ENCODE assay signal across 1 cellular context in genomic region chr19:13849991-13850909, GRCh38.
TF ChIP-seq lines count a peak whose summit lies in the region.

No MANE protein-coding gene starts in this region.

TF ChIP-seq in K562, 482 proteins besides CTCF, POLR2A, EP300 and RAD21 (continues in another document):
- peak; percentile 68 for TF ChIP-seq SMAD1 (IDR thresholded peaks at IDR 0.05; ENCODE audit: low read depth, low read length, partially characterized antibody)
- TF ChIP-seq ZNF740 (CRISPR knock-in tag; IDR thresholded peaks at IDR 0.05), result no peak
- TF ChIP-seq ZNF740 (tag; IDR thresholded peaks at IDR 0.05), result 0 out of 4 replicates have a peak, but pooled peaks of 1 of the 2 experiments have one; percentile 5
- peak; percentile 6 to 26; a peak in 1 of 4 replicates for TF ChIP-seq RCOR1 (IDR thresholded peaks at IDR 0.05; ENCODE audit: borderline replicate concordance in 1 of 2, low read depth in 2 of 2, low read length in 2 of 2)
- TF ChIP-seq ARID3B (CRISPR knock-in tag; IDR thresholded peaks at IDR 0.05; ENCODE audit: borderline replicate concordance), result no peak
- no peak for TF ChIP-seq ZNF398 (CRISPR knock-in tag; IDR thresholded peaks at IDR 0.05)
- peak; percentile 19 for TF ChIP-seq KDM5B (IDR thresholded peaks at IDR 0.05; ENCODE audit: insufficient replicate concordance, low read depth, low read length)
- no peak for TF ChIP-seq HDAC1 (IDR thresholded peaks at IDR 0.05)
- TF ChIP-seq RBBP5 (IDR thresholded peaks at IDR 0.05; ENCODE audit: borderline replicate concordance, insufficient read depth, low read length, poor library complexity, severe bottlenecking), result peak; percentile 62
- TF ChIP-seq NRF1 (conservative IDR thresholded peaks at IDR 0.05 in 1 of 2, IDR thresholded peaks at IDR 0.05 in 1 of 2), result peak; percentile 70 to 76
- no peak for TF ChIP-seq ATF1 (CRISPR knock-in tag; IDR thresholded peaks at IDR 0.05)
- TF ChIP-seq ATF1 (tag; IDR thresholded peaks at IDR 0.05), result peak; percentile 44
- TF ChIP-seq NFRKB (IDR thresholded peaks at IDR 0.05; ENCODE audit: low read depth), result peak; percentile 63; the same call in 1 of the 2 replicates
- TF ChIP-seq HBP1 (CRISPR knock-in tag; IDR thresholded peaks at IDR 0.05), result no peak
- TF ChIP-seq UBTF (IDR thresholded peaks at IDR 0.05; ENCODE audit: borderline replicate concordance in 1 of 2, low read depth in 2 of 2, low read length in 2 of 2), result 0 out of 4 replicates have a peak, but pooled peaks have one; percentile 28 to 45
- TF ChIP-seq E2F1 (CRISPR knock-in tag; IDR thresholded peaks at IDR 0.05), result 0 out of 2 replicates have a peak, but pooled peaks have one; percentile 32
- peak; percentile 97 for TF ChIP-seq HMGN3 (IDR thresholded peaks at IDR 0.05; ENCODE audit: borderline replicate concordance, extremely low read depth, insufficient read length, low read depth, low read length)
- peak; percentile 71; the same call in 1 of the 2 replicates for TF ChIP-seq ZNF764 (CRISPR knock-in tag; IDR thresholded peaks at IDR 0.05; ENCODE audit: low read depth)
- no peak for TF ChIP-seq HDAC2 (IDR thresholded peaks at IDR 0.05)
- 0 out of 4 replicates have a peak, but pooled peaks of 1 of the 2 experiments have one; percentile 31 for TF ChIP-seq TBL1XR1 (IDR thresholded peaks at IDR 0.05; ENCODE audit: low read length in 2 of 2)
- TF ChIP-seq MYC (IDR thresholded peaks at IDR 0.05; ENCODE audit: low read depth, low read length), result peak; percentile 63
- no peak for TF ChIP-seq MYC (CRISPR knock-in tag; IDR thresholded peaks at IDR 0.05; ENCODE audit: borderline replicate concordance, low read depth)
- 0 out of 2 replicates have a peak, but pooled peaks have one; percentile 15 for TF ChIP-seq SP1 (CRISPR knock-in tag; IDR thresholded peaks at IDR 0.05)
- TF ChIP-seq ZFX (CRISPR knock-in tag; IDR thresholded peaks at IDR 0.05), result peak; percentile 48
- peak; percentile 90 for TF ChIP-seq RFX1 (IDR thresholded peaks at IDR 0.05)
- peak; percentile 77; the same call in 1 of the 2 replicates for TF ChIP-seq THAP7 (CRISPR knock-in tag; IDR thresholded peaks at IDR 0.05)
- no peak for TF ChIP-seq TAL1 (IDR thresholded peaks at IDR 0.05)
- TF ChIP-seq ZNF655 (CRISPR knock-in tag; IDR thresholded peaks at IDR 0.05), result no peak
- no peak for TF ChIP-seq ZSCAN32 (CRISPR knock-in tag; IDR thresholded peaks at IDR 0.05)
- TF ChIP-seq KLF13 (tag; IDR thresholded peaks at IDR 0.05; ENCODE audit: borderline replicate concordance, low read depth), result peak; percentile 61; the same call in 1 of the 2 replicates
- no peak for TF ChIP-seq ESRRB (CRISPR knock-in tag; IDR thresholded peaks at IDR 0.05; ENCODE audit: borderline replicate concordance)
- 0 out of 2 replicates have a peak, but pooled peaks have one; percentile 8 for TF ChIP-seq DEAF1 (CRISPR knock-in tag; IDR thresholded peaks at IDR 0.05)
- TF ChIP-seq GATA2 (CRISPR knock-in tag; IDR thresholded peaks at IDR 0.05), result no peak
- peak; percentile 98 for TF ChIP-seq ZBTB7A (IDR thresholded peaks at IDR 0.05; ENCODE audit: borderline replicate concordance, control insufficient read depth, low read depth, low read length)
- TF ChIP-seq RHOXF2B (CRISPR knock-in tag; conservative IDR thresholded peaks at IDR 0.05), result no peak
- peak; percentile 83 for TF ChIP-seq FOXJ3 (CRISPR knock-in tag; IDR thresholded peaks at IDR 0.05)
- no peak for TF ChIP-seq ZNF76 (CRISPR knock-in tag; IDR thresholded peaks at IDR 0.05; ENCODE audit: borderline replicate concordance)
- peak; percentile 17 for TF ChIP-seq TBP (optimal IDR thresholded peaks at IDR 0.05; ENCODE audit: low read depth, low read length)
- TF ChIP-seq KDM2B (CRISPR knock-in tag; IDR thresholded peaks at IDR 0.05), result peak; percentile 5; the same call in 1 of the 2 replicates
- no peak for TF ChIP-seq NCOA6 (IDR thresholded peaks at IDR 0.05)
- peak; percentile 11 for TF ChIP-seq SAP30 (IDR thresholded peaks at IDR 0.05; ENCODE audit: borderline replicate concordance, insufficient read depth, low read depth, low read length, poor library complexity, severe bottlenecking)
- no peak for TF ChIP-seq CBX1 (IDR thresholded peaks at IDR 0.05; ENCODE audit: low read depth)
- TF ChIP-seq RUNX1 (IDR thresholded peaks at IDR 0.05; ENCODE audit: low read depth), result no peak
- no peak for TF ChIP-seq RFX5 (IDR thresholded peaks at IDR 0.05; ENCODE audit: low read depth, low read length)
- peak; percentile 72; the same call in 1 of the 2 replicates for TF ChIP-seq TFAP4 (CRISPR knock-in tag; IDR thresholded peaks at IDR 0.05; ENCODE audit: borderline replicate concordance)
- peak; percentile 40; the same call in 1 of the 2 replicates for TF ChIP-seq ETS1 (conservative IDR thresholded peaks at IDR 0.05; ENCODE audit: control insufficient read depth, low read depth, low read length)
- no peak for TF ChIP-seq ERF (CRISPR knock-in tag; IDR thresholded peaks at IDR 0.05)
